In genomic region chr6:111533087-111533784, GRCh38 we compare ENCODE assay signal across 1 cellular context.
TF ChIP-seq lines count a peak whose summit lies in the region.

No MANE protein-coding gene starts in this region.

TF ChIP-seq in SK-N-SH treated with all-trans-retinoic acid at 6 μM for 48 hours, 23 proteins besides CTCF, POLR2A, EP300 and RAD21 (continued from another document):
- TF ChIP-seq CSRNP3 (CRISPR knock-in tag; IDR thresholded peaks at IDR 0.05) = no peak
- TF ChIP-seq, protein P1, sequence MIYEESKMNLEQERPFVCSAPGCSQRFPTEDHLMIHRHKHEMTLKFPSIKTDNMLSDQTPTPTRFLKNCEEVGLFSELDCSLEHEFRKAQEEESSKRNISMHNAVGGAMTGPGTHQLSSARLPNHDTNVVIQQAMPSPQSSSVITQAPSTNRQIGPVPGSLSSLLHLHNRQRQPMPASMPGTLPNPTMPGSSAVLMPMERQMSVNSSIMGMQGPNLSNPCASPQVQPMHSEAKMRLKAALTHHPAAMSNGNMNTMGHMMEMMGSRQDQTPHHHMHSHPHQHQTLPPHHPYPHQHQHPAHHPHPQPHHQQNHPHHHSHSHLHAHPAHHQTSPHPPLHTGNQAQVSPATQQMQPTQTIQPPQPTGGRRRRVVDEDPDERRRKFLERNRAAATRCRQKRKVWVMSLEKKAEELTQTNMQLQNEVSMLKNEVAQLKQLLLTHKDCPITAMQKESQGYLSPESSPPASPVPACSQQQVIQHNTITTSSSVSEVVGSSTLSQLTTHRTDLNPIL (CRISPR knock-in tag; IDR thresholded peaks at IDR 0.05; ENCODE audit: low read depth) = no peak
- TF ChIP-seq ARNTL (CRISPR knock-in tag; IDR thresholded peaks at IDR 0.05; ENCODE audit: borderline replicate concordance, low read depth) = no peak
- TF ChIP-seq ZNF70 (CRISPR knock-in tag; IDR thresholded peaks at IDR 0.05) = no peak
- no peak for TF ChIP-seq ZNF565 (CRISPR knock-in tag; conservative IDR thresholded peaks at IDR 0.05; ENCODE audit: low read depth)
- no peak for TF ChIP-seq ISL1 (CRISPR knock-in tag; IDR thresholded peaks at IDR 0.05)
- no peak for TF ChIP-seq OSR1 (CRISPR knock-in tag; IDR thresholded peaks at IDR 0.05)
- TF ChIP-seq ESRRG (CRISPR knock-in tag; IDR thresholded peaks at IDR 0.05) = no peak
- TF ChIP-seq TOX (CRISPR knock-in tag; IDR thresholded peaks at IDR 0.05; ENCODE audit: borderline replicate concordance) = no peak
- TF ChIP-seq ZC3H10 (CRISPR knock-in tag; IDR thresholded peaks at IDR 0.05) = no peak
